In the genomic region with DNA sequence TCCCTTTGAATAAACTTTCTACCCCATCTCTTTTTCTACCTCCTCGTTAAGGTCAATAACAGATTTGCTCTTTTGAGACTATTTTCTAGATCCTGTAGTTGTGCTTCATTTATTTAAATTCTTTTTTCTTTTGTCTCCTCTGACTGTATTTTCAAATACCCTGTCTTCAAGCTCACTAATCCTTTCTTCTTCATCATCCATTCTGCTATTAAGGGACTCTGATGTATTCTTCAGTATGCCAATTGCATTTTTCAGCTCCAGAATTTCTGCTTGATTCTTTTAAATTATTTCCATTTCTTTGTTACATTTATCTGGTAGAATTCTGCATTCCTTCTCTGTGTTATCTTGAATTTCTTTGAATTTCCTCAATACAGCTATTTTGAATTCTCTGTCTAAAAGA, we compare ENCODE assay signal across 17 cellular contexts. TPM values are rescaled to one million over a fixed set of nuclear protein-coding genes. Genes with fewer than 3 reads are reported as not detected.
DNase-seq lines count a peak whose midpoint lies in the region; ATAC-seq and TF ChIP-seq lines count a peak whose summit lies in the region.
"Had no signal": no experiment of that assay in that cellular context is flagged by ENCODE, and none has a peak within 500 bp of the region (broad histone marks: within the 10 kb centered on the region; RNA-seq: fewer than 3 reads in every experiment).

No MANE protein-coding gene starts in this region.

- no peaks in the 10 kb centered on the region for H3F3A ChIP-seq in SK-N-SH (replicated peaks; ENCODE audit: insufficient read depth)

- H3K4me1 ChIP-seq in SK-N-SH (ENCODE audit: control insufficient read depth in 1 of 2, insufficient read depth in 2 of 2, low read depth in 1 of 2, low read length in 1 of 2) = no peaks in the 10 kb centered on the region
- H3K4me1 ChIP-seq in body of pancreas = peaks cover 11% of the 10 kb centered on the region
- no peaks in the 10 kb centered on the region for H3K4me1 ChIP-seq in HAP-1
- H3K4me1 ChIP-seq: A549, Caco-2 had no signal

- POLR2A ChIA-PET in SK-N-SH (lab: Yijun Ruan, JAX) = no interaction called here

- ATAC-seq in SK-N-SH treated with all-trans-retinoic acid at 6 μM for 48 hours = no peak
- ATAC-seq in body of pancreas = no peak
- ATAC-seq in HG03439 (IDR thresholded peaks at IDR 0.05; ENCODE audit: unreplicated experiment) = no peak
- ATAC-seq: A549; CD8-positive, alpha-beta T cell had no signal

- no peaks in the 10 kb centered on the region for H3K79me2 ChIP-seq in SK-N-SH (ENCODE audit: insufficient read depth)

- H3K27ac ChIP-seq in SK-N-SH (ENCODE audit: low read depth in 2 of 2, low read length in 1 of 2) = no peak overlapping the region
- H3K27ac ChIP-seq in body of pancreas = peak overlapping the region in 3 of 4 donors; percentile 30 to 61 (median 60)
- H3K27ac ChIP-seq: 22Rv1; A549; BLaER1 treated with 17β-estradiol and CSF1 and Interleukin-3, amounts not matched to agents 10 nM and 100 nM; C4-2B had no signal

- in situ Hi-C loops in HAP-1 (cut with MboI; ENCODE audit: low sequenced_read_pairs) = no loop called here

- no peak for TF ChIP-seq POLR2A in body of pancreas (IDR thresholded peaks at IDR 0.05)

- no peak overlapping the region for H3K4me2 ChIP-seq in SK-N-SH
- H3K4me2 ChIP-seq: A549; BLaER1 treated with 17β-estradiol and CSF1 and Interleukin-3, amounts not matched to agents 10 nM and 100 nM had no signal

- WGBS in SK-N-SH (ENCODE audit: low lambda C conversion rate) = 47% methylated on average over 1 of the region's 1 CpG
- 80 to 94% methylated on average over 1 of the region's 1 CpG for WGBS in body of pancreas, 2 donors

- H3K9me3 ChIP-seq in SK-N-SH (no peaks in the 10 kb centered on the region), body of pancreas (no peaks in the 10 kb centered on the region), HAP-1 (no peaks in the 10 kb centered on the region)
- H3K9me3 ChIP-seq: A549, Caco-2 had no signal

- H3K36me3 ChIP-seq in SK-N-SH (replicated peaks in 1 of 2; ENCODE audit: control insufficient read depth in 1 of 2, insufficient read depth in 2 of 2, low read length in 1 of 2) (no peaks in the 10 kb centered on the region), body of pancreas (replicated peaks in 1 of 2; ENCODE audit: insufficient read depth in 1 of 2, low read depth in 2 of 2) (no peaks in the 10 kb centered on the region), HAP-1 (replicated peaks) (no peaks in the 10 kb centered on the region)

- TF ChIP-seq EP300 in SK-N-SH (IDR thresholded peaks at IDR 0.05; ENCODE audit: borderline replicate concordance in 1 of 2, low read depth in 1 of 2, low read length in 1 of 2) = no peak

- no peaks in the 10 kb centered on the region for H3K9me2 ChIP-seq in SK-N-SH

- intact Hi-C loops in body of pancreas (cut with DNase I) = no loop called here

- H3K4me3 ChIP-seq in SK-N-SH (ENCODE audit: low read depth in 2 of 2, low read length in 1 of 2) = no peak overlapping the region
- no peak overlapping the region for H3K4me3 ChIP-seq in body of pancreas
- H3K4me3 ChIP-seq in HAP-1 = no peak overlapping the region
- H3K4me3 ChIP-seq: A549; BLaER1 treated with 17β-estradiol and CSF1 and Interleukin-3, amounts not matched to agents 10 nM and 100 nM had no signal

- H2AFZ ChIP-seq in SK-N-SH (ENCODE audit: low read depth) = no peak overlapping the region

- no peak for TF ChIP-seq RAD21 in SK-N-SH (IDR thresholded peaks at IDR 0.05; ENCODE audit: low read length)

- H3K27me3 ChIP-seq in SK-N-SH (ENCODE audit: insufficient read depth) (no peaks in the 10 kb centered on the region), body of pancreas (no peaks in the 10 kb centered on the region), HAP-1 (ENCODE audit: low read depth) (no peaks in the 10 kb centered on the region)
- H3K27me3 ChIP-seq: BLaER1 treated with 17β-estradiol and CSF1 and Interleukin-3, amounts not matched to agents 10 nM and 100 nM had no signal

- TF ChIP-seq CTCF in SK-N-SH (IDR thresholded peaks at IDR 0.05) = no peak
- TF ChIP-seq CTCF in body of pancreas (IDR thresholded peaks at IDR 0.05) = no peak

- no peak for DNase-seq in SK-N-SH
- no peak for DNase-seq in body of pancreas
- no peak for DNase-seq in HAP-1 (ENCODE audit: low spot score in 2 of 2)
- DNase-seq: AML-193; Caco-2; Calu3; CD4-positive, alpha-beta T cell; CD8-positive, alpha-beta T cell; DMS79 treated with DMSO at 0.1 percent for 48 hours; GF-D8 had no signal

- H3K9ac ChIP-seq in SK-N-SH = no peak overlapping the region
- H3K9ac ChIP-seq: BLaER1 treated with 17β-estradiol and CSF1 and Interleukin-3, amounts not matched to agents 10 nM and 100 nM had no signal

- no peaks in the 10 kb centered on the region for H4K20me1 ChIP-seq in SK-N-SH (ENCODE audit: insufficient read depth)
- H4K20me1 ChIP-seq: BLaER1 treated with 17β-estradiol and CSF1 and Interleukin-3, amounts not matched to agents 10 nM and 100 nM had no signal

- CTCF ChIA-PET in SK-N-SH (lab: Yijun Ruan, JAX) = no interaction called here

TF ChIP-seq in SK-N-SH treated with all-trans-retinoic acid at 6 μM for 48 hours, 23 proteins besides CTCF, POLR2A, EP300 and RAD21 (continues in another document):
- TF ChIP-seq, protein P1, sequence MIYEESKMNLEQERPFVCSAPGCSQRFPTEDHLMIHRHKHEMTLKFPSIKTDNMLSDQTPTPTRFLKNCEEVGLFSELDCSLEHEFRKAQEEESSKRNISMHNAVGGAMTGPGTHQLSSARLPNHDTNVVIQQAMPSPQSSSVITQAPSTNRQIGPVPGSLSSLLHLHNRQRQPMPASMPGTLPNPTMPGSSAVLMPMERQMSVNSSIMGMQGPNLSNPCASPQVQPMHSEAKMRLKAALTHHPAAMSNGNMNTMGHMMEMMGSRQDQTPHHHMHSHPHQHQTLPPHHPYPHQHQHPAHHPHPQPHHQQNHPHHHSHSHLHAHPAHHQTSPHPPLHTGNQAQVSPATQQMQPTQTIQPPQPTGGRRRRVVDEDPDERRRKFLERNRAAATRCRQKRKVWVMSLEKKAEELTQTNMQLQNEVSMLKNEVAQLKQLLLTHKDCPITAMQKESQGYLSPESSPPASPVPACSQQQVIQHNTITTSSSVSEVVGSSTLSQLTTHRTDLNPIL (CRISPR knock-in tag; IDR thresholded peaks at IDR 0.05; ENCODE audit: low read depth) = no peak
- no peak for TF ChIP-seq TOX (CRISPR knock-in tag; IDR thresholded peaks at IDR 0.05; ENCODE audit: borderline replicate concordance)
- TF ChIP-seq, protein P2, sequence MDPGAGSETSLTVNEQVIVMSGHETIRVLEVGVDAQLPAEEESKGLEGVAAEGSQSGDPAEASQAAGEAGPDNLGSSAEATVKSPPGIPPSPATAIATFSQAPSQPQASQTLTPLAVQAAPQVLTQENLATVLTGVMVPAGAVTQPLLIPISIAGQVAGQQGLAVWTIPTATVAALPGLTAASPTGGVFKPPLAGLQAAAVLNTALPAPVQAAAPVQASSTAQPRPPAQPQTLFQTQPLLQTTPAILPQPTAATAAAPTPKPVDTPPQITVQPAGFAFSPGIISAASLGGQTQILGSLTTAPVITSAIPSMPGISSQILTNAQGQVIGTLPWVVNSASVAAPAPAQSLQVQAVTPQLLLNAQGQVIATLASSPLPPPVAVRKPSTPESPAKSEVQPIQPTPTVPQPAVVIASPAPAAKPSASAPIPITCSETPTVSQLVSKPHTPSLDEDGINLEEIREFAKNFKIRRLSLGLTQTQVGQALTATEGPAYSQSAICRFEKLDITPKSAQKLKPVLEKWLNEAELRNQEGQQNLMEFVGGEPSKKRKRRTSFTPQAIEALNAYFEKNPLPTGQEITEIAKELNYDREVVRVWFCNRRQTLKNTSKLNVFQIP (CRISPR knock-in tag; IDR thresholded peaks at IDR 0.05; ENCODE audit: borderline replicate concordance, low read depth) = no peak

TF ChIP-seq in SK-N-SH, 30 proteins besides CTCF, POLR2A, EP300 and RAD21:
- TF ChIP-seq, protein P3, sequence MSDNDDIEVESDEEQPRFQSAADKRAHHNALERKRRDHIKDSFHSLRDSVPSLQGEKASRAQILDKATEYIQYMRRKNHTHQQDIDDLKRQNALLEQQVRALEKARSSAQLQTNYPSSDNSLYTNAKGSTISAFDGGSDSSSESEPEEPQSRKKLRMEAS (IDR thresholded peaks at IDR 0.05; ENCODE audit: low read depth) = no peak
- no peak for TF ChIP-seq TEAD4 (IDR thresholded peaks at IDR 0.05; ENCODE audit: borderline replicate concordance, insufficient read depth)

RNA-seq across cellular contexts. Expression of a gene that starts 36.0 kb away (rescaled TPM):
- 3.7 and 3.8 TPM in 2 replicates for polyA plus RNA-seq in SK-N-SH (2012; rRNA removed)
- 2.4 and 2.7 TPM in 2 replicates for polyA plus RNA-seq in SK-N-SH (2012; cell fraction: cytosol; rRNA removed)
- 11.3 and 17.8 TPM in 2 replicates for polyA plus RNA-seq in SK-N-SH (2012; cell fraction: nucleus; rRNA removed)
- total RNA-seq in body of pancreas = 1 to 10 TPM; 6.5 to 6.6 TPM
- total RNA-seq: A172 had no signal

RNA-seq across cellular contexts. Expression of a gene that starts 41.3 kb away (rescaled TPM):
- 32.5 and 44.9 TPM in 2 replicates for polyA plus RNA-seq in SK-N-SH (2012; rRNA removed)
- polyA plus RNA-seq in SK-N-SH (2012; cell fraction: cytosol; rRNA removed) = 56.7 and 75.5 TPM in 2 replicates
- polyA plus RNA-seq in SK-N-SH (2012; cell fraction: nucleus; rRNA removed) = 10.4 and 21.6 TPM in 2 replicates
- 10 to 100 TPM; 24.1 to 25.7 TPM for total RNA-seq in body of pancreas

RNA-seq across cellular contexts. Expression of a gene that starts 41.6 kb away (rescaled TPM):
- polyA plus RNA-seq in SK-N-SH (2012; rRNA removed) = 20.4 and 29.5 TPM in 2 replicates
- 20.5 and 21.6 TPM in 2 replicates for polyA plus RNA-seq in SK-N-SH (2012; cell fraction: cytosol; rRNA removed)
- 25.4 and 52.5 TPM in 2 replicates for polyA plus RNA-seq in SK-N-SH (2012; cell fraction: nucleus; rRNA removed)
- 1 to 10 TPM; 6.2 to 7.6 TPM for total RNA-seq in body of pancreas

RNA-seq across cellular contexts. Expression of a gene that starts 58.5 kb away (rescaled TPM):
- polyA plus RNA-seq in SK-N-SH (2012; rRNA removed) = 3,417 and 5,140 TPM in 2 replicates
- 7,024 and 8,541 TPM in 2 replicates for polyA plus RNA-seq in SK-N-SH (2012; cell fraction: cytosol; rRNA removed)
- 893 and 1,047 TPM in 2 replicates for polyA plus RNA-seq in SK-N-SH (2012; cell fraction: nucleus; rRNA removed)
- 100 to 1,000 TPM; 369 to 821 TPM for total RNA-seq in body of pancreas

Comparison
In these comparisons a context has a peak if more than half of its experiments do, and no peak if none do; other contexts are left out.
1. H3K27ac ChIP-seq: peak in body of pancreas (3 of 4); none in SK-N-SH (0 of 2).